ENCODE assay signal across 8 cellular contexts in genomic region chr9:128322342-128323191, GRCh38. TPM values are rescaled to one million over a fixed set of nuclear protein-coding genes. Genes with fewer than 3 reads are reported as not detected.
A peak's percentile ranks its signal among the peaks of the same experiment; 100 is the strongest.
DNase-seq lines count a peak whose midpoint lies in the region; ATAC-seq lines count a peak whose summit lies in the region.

Gene COQ4, plus strand, starts transcription at chr9:128322839. Its CDS starts 20 bp downstream, at chr9:128322859.
A gene with protein sequence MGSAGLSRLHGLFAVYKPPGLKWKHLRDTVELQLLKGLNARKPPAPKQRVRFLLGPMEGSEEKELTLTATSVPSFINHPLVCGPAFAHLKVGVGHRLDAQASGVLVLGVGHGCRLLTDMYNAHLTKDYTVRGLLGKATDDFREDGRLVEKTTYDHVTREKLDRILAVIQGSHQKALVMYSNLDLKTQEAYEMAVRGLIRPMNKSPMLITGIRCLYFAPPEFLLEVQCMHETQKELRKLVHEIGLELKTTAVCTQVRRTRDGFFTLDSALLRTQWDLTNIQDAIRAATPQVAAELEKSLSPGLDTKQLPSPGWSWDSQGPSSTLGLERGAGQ (minus strand): TSS chr9:128322447. CDS start chr9:128322408, 39 bp downstream.

- POLR2A ChIA-PET in activated CD8-positive, alpha-beta memory T cell treated with anti-CD3 and anti-CD28 coated beads for 36 hours (lab: Charles Lee), result interaction anchor here (1.1 kb wide), 1 partner anchor 47 kb away, joined by 3 read pairs; the partner anchor contains the start of genes GOLGA2 and SWI5

- H3K4me3 ChIP-seq in effector memory CD4-positive, alpha-beta T cell (ENCODE audit: insufficient read depth, low read depth, low read length, poor library complexity, severe bottlenecking), result peak within 1 kb of the TSS; percentile 70

- no peaks in the 10 kb centered on the region for H3K27me3 ChIP-seq in effector memory CD4-positive, alpha-beta T cell (replicated peaks; ENCODE audit: control insufficient read depth, insufficient read depth, low read length, poor library complexity, severe bottlenecking)

- H3K36me3 ChIP-seq in effector memory CD4-positive, alpha-beta T cell (ENCODE audit: control insufficient read depth, insufficient read depth, low read length), result peaks cover 20% of the 10 kb centered on the region

- H3K9me3 ChIP-seq in effector memory CD4-positive, alpha-beta T cell (ENCODE audit: control insufficient read depth, low read length), result no peaks in the 10 kb centered on the region

- H3K4me1 ChIP-seq in effector memory CD4-positive, alpha-beta T cell (ENCODE audit: control insufficient read depth, insufficient read depth, low read length, poor library complexity, severe bottlenecking), result peaks cover 13% of the 10 kb centered on the region

- peak; percentile 71 for ATAC-seq in GM21360 (IDR thresholded peaks at IDR 0.05; ENCODE audit: unreplicated experiment)

- CTCF ChIA-PET in activated CD8-positive, alpha-beta memory T cell treated with anti-CD3 and anti-CD28 coated beads for 36 hours (lab: Charles Lee), result interaction anchor here (0.6 to 2.1 kb wide), 2 partner anchors 9 to 19 kb away, joined by 6 to 7 read pairs; no protein-coding TSS in a partner anchor

- peak within 1 kb of the TSS; percentile 84 for H3K27ac ChIP-seq in effector memory CD4-positive, alpha-beta T cell (ENCODE audit: insufficient read depth, low read length, poor library complexity, severe bottlenecking)

- DNase-seq in COLO668 (lab: John Stamatoyannopoulos, UW; ENCODE audit: unreplicated experiment) (peak; percentile 96), HT1080 (ENCODE audit: low read depth) (peak; percentile 91), NOMO-1 (lab: John Stamatoyannopoulos, UW; ENCODE audit: unreplicated experiment in 2 of 2) (peak; percentile 93), medulla oblongata (ENCODE audit: extremely low spot score) (peak; percentile 97)
- peak; percentile 82 to 88 (median 87) for DNase-seq in effector memory CD4-positive, alpha-beta T cell
- peak; percentile 85 to 94 (median 87) for DNase-seq in stimulated activated CD4-positive, alpha-beta T cell treated with anti-CD3 and anti-CD28 coated beads, TNF-alpha, amount 100 ng/mL, for 48 hours (ENCODE audit: low read depth in 3 of 3)

RNA-seq across cellular contexts. Expression of gene COQ4, which starts in this region (rescaled TPM):
- total RNA-seq in HT1080 (2014; rRNA removed; shearing (Covaris generic)), result 68.9 and 77.9 TPM in 2 replicates
- polyA plus RNA-seq in HT1080 (2015; cell fraction: cytosol; rRNA removed), result 50.8 and 53.2 TPM in 2 replicates
- polyA plus RNA-seq in HT1080 (2015; cell fraction: nucleus; rRNA removed), result 92.6 and 95.8 TPM in 2 replicates
- total RNA-seq in activated CD8-positive, alpha-beta memory T cell treated with anti-CD3 and anti-CD28 coated beads for 36 hours, result 10 to 100 TPM; 47.5 to 52.3 TPM

RNA-seq across cellular contexts. Expression of the second gene that starts in this region (rescaled TPM):
- total RNA-seq in HT1080 (2014; rRNA removed; shearing (Covaris generic)), result 86.2 and 88.7 TPM in 2 replicates
- polyA plus RNA-seq in HT1080 (2015; cell fraction: cytosol; rRNA removed), result 19.4 and 20.1 TPM in 2 replicates
- polyA plus RNA-seq in HT1080 (2015; cell fraction: nucleus; rRNA removed), result 26.3 and 28.5 TPM in 2 replicates
- total RNA-seq in activated CD8-positive, alpha-beta memory T cell treated with anti-CD3 and anti-CD28 coated beads for 36 hours, result 10 to 100 TPM; 45.2 to 47.8 TPM

Comparison
In these comparisons a context has a peak if more than half of its experiments do, and no peak if none do; other contexts are left out.
1. Peak in every context shown above with its lines: DNase-seq, ATAC-seq, H3K4me3 ChIP-seq and H3K27ac ChIP-seq.